9 cellular contexts compared by ENCODE assay signal in the genomic region with DNA sequence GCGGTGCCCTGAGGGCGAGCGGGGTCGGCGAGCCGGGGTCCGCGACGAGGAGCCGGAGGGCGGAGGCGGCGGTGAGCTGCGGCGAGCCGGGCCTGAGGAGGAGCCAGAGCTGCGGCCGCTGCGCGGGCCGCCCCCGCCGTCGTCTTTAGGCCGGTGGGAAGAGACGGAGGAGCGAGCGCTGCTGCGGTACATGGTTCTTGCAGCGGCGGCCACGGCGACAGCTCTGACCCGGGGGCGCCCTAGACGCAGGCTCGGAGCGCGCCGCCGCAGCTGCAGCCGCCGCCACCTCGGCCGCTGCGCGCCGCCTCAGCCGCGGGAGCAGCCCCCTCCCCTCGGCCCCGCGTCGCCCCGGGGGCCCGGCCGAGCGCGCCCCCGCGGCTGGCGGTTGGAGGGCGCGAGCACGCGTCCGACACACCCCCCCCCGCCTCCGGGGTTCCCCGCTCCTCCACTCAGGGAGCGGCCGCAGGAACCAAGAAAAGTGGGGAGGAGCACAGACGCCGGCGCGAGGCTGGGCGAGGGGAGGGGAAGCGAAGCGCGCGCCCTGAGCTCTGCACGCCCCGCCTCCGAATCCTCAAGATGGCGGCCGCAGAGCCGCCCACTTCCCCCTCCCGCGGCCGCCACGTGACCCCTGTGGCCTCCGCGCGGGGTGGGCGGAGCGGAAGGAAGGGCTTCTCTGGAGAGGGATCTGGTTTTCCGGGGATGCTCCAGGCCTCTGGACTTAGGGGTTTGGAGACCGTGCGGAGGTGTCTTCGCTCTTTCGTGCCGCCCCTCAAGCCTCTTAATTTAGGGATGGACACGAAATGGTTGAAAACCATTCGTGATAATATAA. TPM values are rescaled to one million over a fixed set of nuclear protein-coding genes. Genes with fewer than 3 reads are reported as not detected.
DNase-seq lines count a peak whose midpoint lies in the region; ATAC-seq, FAIRE-seq and TF ChIP-seq lines count a peak whose summit lies in the region.
"Had no signal": no experiment of that assay in that cellular context is flagged by ENCODE, and none has a peak within 500 bp of the region (broad histone marks: within the 10 kb centered on the region; RNA-seq: fewer than 3 reads in every experiment).

A gene with protein sequence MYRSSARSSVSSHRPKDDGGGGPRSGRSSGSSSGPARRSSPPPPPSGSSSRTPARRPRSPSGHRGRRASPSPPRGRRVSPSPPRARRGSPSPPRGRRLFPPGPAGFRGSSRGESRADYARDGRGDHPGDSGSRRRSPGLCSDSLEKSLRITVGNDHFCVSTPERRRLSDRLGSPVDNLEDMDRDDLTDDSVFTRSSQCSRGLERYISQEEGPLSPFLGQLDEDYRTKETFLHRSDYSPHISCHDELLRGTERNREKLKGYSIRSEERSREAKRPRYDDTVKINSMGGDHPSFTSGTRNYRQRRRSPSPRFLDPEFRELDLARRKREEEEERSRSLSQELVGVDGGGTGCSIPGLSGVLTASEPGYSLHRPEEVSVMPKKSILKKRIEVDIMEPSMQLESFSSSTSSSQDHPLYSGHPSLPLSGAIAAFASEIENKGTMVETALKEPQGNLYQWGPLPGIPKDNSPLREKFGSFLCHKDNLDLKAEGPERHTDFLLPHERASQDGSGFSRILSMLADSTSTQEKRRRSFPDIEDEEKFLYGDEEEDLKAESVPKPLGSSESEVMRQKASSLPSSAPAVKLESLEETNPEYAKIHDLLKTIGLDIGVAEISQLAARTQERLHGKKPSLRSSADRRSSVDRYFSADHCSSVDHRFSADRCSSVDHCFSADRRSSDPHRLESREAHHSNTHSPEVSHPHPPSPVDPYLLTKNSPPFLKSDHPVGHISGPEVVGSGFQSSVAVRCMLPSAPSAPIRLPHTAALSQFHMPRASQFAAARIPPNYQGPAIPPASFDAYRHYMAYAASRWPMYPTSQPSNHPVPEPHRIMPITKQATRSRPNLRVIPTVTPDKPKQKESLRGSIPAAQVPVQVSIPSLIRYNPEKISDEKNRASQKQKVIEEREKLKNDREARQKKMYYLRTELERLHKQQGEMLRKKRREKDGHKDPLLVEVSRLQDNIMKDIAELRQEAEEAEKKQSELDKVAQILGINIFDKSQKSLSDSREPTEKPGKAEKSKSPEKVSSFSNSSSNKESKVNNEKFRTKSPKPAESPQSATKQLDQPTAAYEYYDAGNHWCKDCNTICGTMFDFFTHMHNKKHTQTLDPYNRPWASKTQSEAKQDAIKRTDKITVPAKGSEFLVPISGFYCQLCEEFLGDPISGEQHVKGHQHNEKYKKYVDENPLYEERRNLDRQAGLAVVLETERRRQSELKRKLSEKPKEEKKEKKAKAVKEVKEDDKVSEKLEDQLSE (N-terminal part only) (minus strand): TSS at position 474 of the 829 bp plus-strand sequence. CDS start 282 bp downstream, at position 192.

- peaks cover 4% of the 10 kb centered on the region in 2 experiments for H3K36me3 ChIP-seq in keratinocyte (ENCODE audit: control insufficient read depth in 2 of 2, extremely low read depth in 1 of 2, insufficient read depth in 2 of 2, low read length in 2 of 2)

- peak; percentile 90 for ATAC-seq in HG03432 (IDR thresholded peaks at IDR 0.05; ENCODE audit: unreplicated experiment)

- no peaks in the 10 kb centered on the region for H3K9me3 ChIP-seq in keratinocyte (ENCODE audit: control insufficient read depth, low read depth, low read length)

- peak within 1 kb of the TSS; percentile 78 for H3K27ac ChIP-seq in keratinocyte (ENCODE audit: control insufficient read depth, insufficient read depth, low read length)

- H4K20me1 ChIP-seq in keratinocyte (ENCODE audit: control insufficient read depth, extremely low read depth, insufficient read depth, low read length), result no peaks in the 10 kb centered on the region

- no peak for TF ChIP-seq CTCF in keratinocyte (optimal IDR thresholded peaks at IDR 0.05 in 1 of 3, IDR thresholded peaks at IDR 0.05 in 1 of 3, conservative IDR thresholded peaks at IDR 0.05 in 1 of 3; ENCODE audit: extremely low read depth in 1 of 3, insufficient read depth in 2 of 3, low read length in 3 of 3)

- dilution Hi-C loops in keratinocyte (cut with MboI; ENCODE audit: extremely low pct_ligation_motif_present, low sequenced_read_pairs), result no loop called here

- peak within 1 kb of the TSS; percentile 68 for H3K9ac ChIP-seq in keratinocyte (ENCODE audit: control insufficient read depth, extremely low read depth, insufficient read depth, low read length)

- no peak for FAIRE-seq in keratinocyte (lab: Jason Lieb, UNC)
- FAIRE-seq: colon had no signal

- peak within 1 kb of the TSS; percentile 45 for H2AFZ ChIP-seq in keratinocyte (ENCODE audit: control insufficient read depth, low read length)

- peaks cover 24% of the 10 kb centered on the region for H3K79me2 ChIP-seq in keratinocyte (ENCODE audit: control insufficient read depth, insufficient read depth, low read length)

- TF ChIP-seq POLR2A in GM19193 (IDR thresholded peaks at IDR 0.05; ENCODE audit: extremely low read depth, insufficient read depth, insufficient read length), result peak; percentile 69

- peak within 1 kb of the TSS; percentile 61 to 76 (median 74) for H3K4me3 ChIP-seq in keratinocyte (ENCODE audit: control insufficient read depth in 2 of 3, extremely low read depth in 1 of 3, insufficient read depth in 2 of 3, low read depth in 1 of 3, low read length in 3 of 3)

- H3K27me3 ChIP-seq in keratinocyte (ENCODE audit: control insufficient read depth, extremely low read depth, insufficient read depth, low read length), result no peaks in the 10 kb centered on the region

- no peaks in the 10 kb centered on the region for H3K9me1 ChIP-seq in keratinocyte (ENCODE audit: control insufficient read depth, extremely low read depth, insufficient read depth, low read length)

- H3K4me2 ChIP-seq in keratinocyte (ENCODE audit: control insufficient read depth, extremely low read depth, insufficient read depth, low read depth, low read length), result peak within 1 kb of the TSS; percentile 95

- peaks cover 29% of the 10 kb centered on the region for H3K4me1 ChIP-seq in keratinocyte (ENCODE audit: control insufficient read depth, extremely low read depth, insufficient read depth, low read length)

- peak; percentile 98 for DNase-seq in AG20443 (ENCODE audit: low spot score)
- DNase-seq in NCI-H510A (lab: John Stamatoyannopoulos, UW), result peak; percentile 99
- DNase-seq in activated CD4-positive, CD25-positive, alpha-beta regulatory T cell treated with anti-CD3 and anti-CD28 coated beads, Interleukin-2, amount 50 U/mL, for 72 hours, result peak; percentile 93
- peak; percentile 75 to 93 for DNase-seq in cerebellar nuclear complex (lab: John Stamatoyannopoulos, UW)
- peak; percentile 75 for DNase-seq in keratinocyte (ENCODE audit: low read depth, low spot score)
- peak; percentile 79 to 90 (median 85) for DNase-seq in stimulated activated CD4-positive, alpha-beta T cell treated with anti-CD3 and anti-CD28 coated beads, Interleukin-12 subunit alpha, Interleukin-12 subunit beta, amount 100 ng/mL, for 48 hours (ENCODE audit: low read depth in 2 of 3, low spot score in 1 of 3)

RNA-seq across cellular contexts. Expression of the gene that starts here (rescaled TPM):
- polyA plus RNA-seq in keratinocyte, result 11.4 to 15.9 TPM (median 14.6 TPM) in 3 replicates
- 7.6 TPM for polyA plus RNA-seq in keratinocyte (2011; ENCODE audit: low read depth)
- polyA plus RNA-seq in keratinocyte (2011; cell fraction: cytosol; rRNA removed), result 7.9 and 12.9 TPM in 2 replicates
- polyA plus RNA-seq in keratinocyte (2011; cell fraction: nucleus; rRNA removed), result 29.3 and 36.5 TPM in 2 replicates
- 5.6 and 11.5 TPM in 2 replicates for polyA plus RNA-seq in keratinocyte (2012; ENCODE audit: low replicate concordance)
- 27.8 to 33.7 TPM (median 29.8 TPM) in 3 replicates for polyA minus RNA-seq in keratinocyte
- polyA minus RNA-seq in keratinocyte (2011; cell fraction: cytosol; rRNA and poly(A)+ RNA removed), result 13.2 TPM
- polyA minus RNA-seq in keratinocyte (2011; cell fraction: nucleus; rRNA and poly(A)+ RNA removed), result 19.5 and 30.5 TPM in 2 replicates

Comparison
In these comparisons a context has a peak if more than half of its experiments do, and no peak if none do; other contexts are left out.
1. Peak in every context shown above with its lines: DNase-seq, ATAC-seq, H3K4me3 ChIP-seq and H3K27ac ChIP-seq.